ENCODE assay signal across 2 cellular contexts in the genomic region with DNA sequence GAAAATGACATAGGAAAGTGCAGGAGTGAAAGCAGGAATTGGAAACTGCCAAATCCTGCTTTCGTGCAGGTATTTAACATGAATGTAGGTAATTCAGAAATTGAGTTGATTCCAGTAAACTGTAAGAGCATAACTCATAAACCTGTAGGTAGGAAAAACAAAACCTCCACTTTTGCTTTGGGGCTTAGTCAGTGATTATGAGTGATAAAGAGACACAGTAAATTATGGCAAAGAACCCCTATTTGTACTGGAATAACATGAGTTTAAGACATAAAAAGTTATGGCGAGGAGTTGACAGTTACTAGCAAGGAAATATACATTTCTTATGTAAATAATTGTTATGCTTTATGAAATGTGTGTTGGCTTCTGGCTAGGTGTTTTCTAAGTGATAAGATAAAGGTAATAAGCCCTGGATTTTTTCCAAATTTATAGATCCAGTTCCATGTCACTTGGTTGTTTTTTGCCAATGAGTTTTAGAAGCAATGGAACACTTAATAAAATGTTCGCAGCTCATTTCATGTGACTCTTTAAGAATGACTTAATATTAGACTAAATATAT.
TF ChIP-seq lines count a peak whose summit lies in the region.

No MANE protein-coding gene starts in this region.

TF ChIP-seq in HEK293, 187 proteins besides CTCF, POLR2A, EP300 and RAD21:
- no peak for TF ChIP-seq ZNF558 (tag by site-specific recombination; IDR thresholded peaks at IDR 0.05)
- TF ChIP-seq, protein P1, sequence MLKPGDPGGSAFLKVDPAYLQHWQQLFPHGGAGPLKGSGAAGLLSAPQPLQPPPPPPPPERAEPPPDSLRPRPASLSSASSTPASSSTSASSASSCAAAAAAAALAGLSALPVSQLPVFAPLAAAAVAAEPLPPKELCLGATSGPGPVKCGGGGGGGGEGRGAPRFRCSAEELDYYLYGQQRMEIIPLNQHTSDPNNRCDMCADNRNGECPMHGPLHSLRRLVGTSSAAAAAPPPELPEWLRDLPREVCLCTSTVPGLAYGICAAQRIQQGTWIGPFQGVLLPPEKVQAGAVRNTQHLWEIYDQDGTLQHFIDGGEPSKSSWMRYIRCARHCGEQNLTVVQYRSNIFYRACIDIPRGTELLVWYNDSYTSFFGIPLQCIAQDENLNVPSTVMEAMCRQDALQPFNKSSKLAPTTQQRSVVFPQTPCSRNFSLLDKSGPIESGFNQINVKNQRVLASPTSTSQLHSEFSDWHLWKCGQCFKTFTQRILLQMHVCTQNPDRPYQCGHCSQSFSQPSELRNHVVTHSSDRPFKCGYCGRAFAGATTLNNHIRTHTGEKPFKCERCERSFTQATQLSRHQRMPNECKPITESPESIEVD (tag by site-specific recombination; IDR thresholded peaks at IDR 0.05) = peak; percentile 67
- TF ChIP-seq, protein P2, sequence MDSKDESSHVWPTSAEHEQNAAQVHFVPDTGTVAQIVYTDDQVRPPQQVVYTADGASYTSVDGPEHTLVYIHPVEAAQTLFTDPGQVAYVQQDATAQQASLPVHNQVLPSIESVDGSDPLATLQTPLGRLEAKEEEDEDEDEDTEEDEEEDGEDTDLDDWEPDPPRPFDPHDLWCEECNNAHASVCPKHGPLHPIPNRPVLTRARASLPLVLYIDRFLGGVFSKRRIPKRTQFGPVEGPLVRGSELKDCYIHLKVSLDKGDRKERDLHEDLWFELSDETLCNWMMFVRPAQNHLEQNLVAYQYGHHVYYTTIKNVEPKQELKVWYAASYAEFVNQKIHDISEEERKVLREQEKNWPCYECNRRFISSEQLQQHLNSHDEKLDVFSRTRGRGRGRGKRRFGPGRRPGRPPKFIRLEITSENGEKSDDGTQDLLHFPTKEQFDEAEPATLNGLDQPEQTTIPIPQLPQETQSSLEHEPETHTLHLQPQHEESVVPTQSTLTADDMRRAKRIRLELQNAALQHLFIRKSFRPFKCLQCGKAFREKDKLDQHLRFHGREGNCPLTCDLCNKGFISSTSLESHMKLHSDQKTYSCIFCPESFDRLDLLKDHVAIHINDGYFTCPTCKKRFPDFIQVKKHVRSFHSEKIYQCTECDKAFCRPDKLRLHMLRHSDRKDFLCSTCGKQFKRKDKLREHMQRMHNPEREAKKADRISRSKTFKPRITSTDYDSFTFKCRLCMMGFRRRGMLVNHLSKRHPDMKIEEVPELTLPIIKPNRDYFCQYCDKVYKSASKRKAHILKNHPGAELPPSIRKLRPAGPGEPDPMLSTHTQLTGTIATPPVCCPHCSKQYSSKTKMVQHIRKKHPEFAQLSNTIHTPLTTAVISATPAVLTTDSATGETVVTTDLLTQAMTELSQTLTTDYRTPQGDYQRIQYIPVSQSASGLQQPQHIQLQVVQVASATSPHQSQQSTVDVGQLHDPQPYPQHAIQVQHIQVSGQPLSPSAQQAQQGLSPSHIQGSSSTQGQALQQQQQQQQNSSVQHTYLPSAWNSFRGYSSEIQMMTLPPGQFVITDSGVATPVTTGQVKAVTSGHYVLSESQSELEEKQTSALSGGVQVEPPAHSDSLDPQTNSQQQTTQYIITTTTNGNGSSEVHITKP (tag by site-specific recombination; IDR thresholded peaks at IDR 0.05) = peak; percentile 83

TF ChIP-seq in K562, 482 proteins besides CTCF, POLR2A, EP300 and RAD21:
- TF ChIP-seq, protein P3, sequence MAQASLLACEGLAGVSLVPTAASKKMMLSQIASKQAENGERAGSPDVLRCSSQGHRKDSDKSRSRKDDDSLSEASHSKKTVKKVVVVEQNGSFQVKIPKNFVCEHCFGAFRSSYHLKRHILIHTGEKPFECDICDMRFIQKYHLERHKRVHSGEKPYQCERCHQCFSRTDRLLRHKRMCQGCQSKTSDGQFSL (CRISPR knock-in tag; IDR thresholded peaks at IDR 0.05) = no peak
- TF ChIP-seq, protein P3 (tag; IDR thresholded peaks at IDR 0.05) = no peak
- peak; percentile 38; the same call in 1 of the 2 replicates for TF ChIP-seq DPF2 (IDR thresholded peaks at IDR 0.05)
